ENCODE assay signal across 1 cellular context in genomic region chr16:58409316-58409973, GRCh38.
TF ChIP-seq lines count a peak whose summit lies in the region.

No MANE protein-coding gene starts in this region.

TF ChIP-seq in SK-N-SH, 30 proteins besides CTCF, POLR2A, EP300 and RAD21 (continued from another document):
- TF ChIP-seq REST (IDR thresholded peaks at IDR 0.05; ENCODE audit: low read depth, low read length) (0 out of 2 replicates have a peak, but pooled peaks have one; percentile 32), RCOR1 (IDR thresholded peaks at IDR 0.05; ENCODE audit: low read length) (peak; percentile 31; the same call in 1 of the 2 replicates), PBX3 (IDR thresholded peaks at IDR 0.05) (peak; percentile 92), TCF12 (IDR thresholded peaks at IDR 0.05) (peak; percentile 97), GABPA (IDR thresholded peaks at IDR 0.05; ENCODE audit: low read depth) (0 out of 2 replicates have a peak, but pooled peaks have one; percentile 5), NFIC (IDR thresholded peaks at IDR 0.05; ENCODE audit: borderline replicate concordance) (peak; percentile 85), FOSL2 (IDR thresholded peaks at IDR 0.05; ENCODE audit: borderline replicate concordance, low read depth) (peak; percentile 60; the same call in 1 of the 2 replicates), FOXJ3 (CRISPR knock-in tag; IDR thresholded peaks at IDR 0.05) (no peak), POLR2AphosphoS5 (IDR thresholded peaks at IDR 0.05; ENCODE audit: low read depth, low read length) (peak; percentile 62; the same call in 1 of the 2 replicates), MEF2A (IDR thresholded peaks at IDR 0.05; ENCODE audit: borderline replicate concordance, low read depth) (no peak), RXRA (IDR thresholded peaks at IDR 0.05; ENCODE audit: borderline replicate concordance, low read depth) (peak; percentile 41; the same call in 1 of the 2 replicates), JUND (IDR thresholded peaks at IDR 0.05) (peak; percentile 53; the same call in 1 of the 2 replicates)
TF ChIP-seq in SK-N-SH: peak in this region for 12.
